In genomic region chr7:37342665-37343471, GRCh38 we compare ENCODE assay signal across 9 cellular contexts.
A peak's percentile ranks its signal among the peaks of the same experiment; 100 is the strongest.
DNase-seq lines count a peak whose midpoint lies in the region; ATAC-seq and TF ChIP-seq lines count a peak whose summit lies in the region.
"Had no signal": no experiment of that assay in that cellular context is flagged by ENCODE, and none has a peak within 500 bp of the region (broad histone marks: within the 10 kb centered on the region; RNA-seq: fewer than 3 reads in every experiment).

No MANE protein-coding gene starts in this region.

- peaks cover 0 to 24% (median 11%) of the 10 kb centered on the region in 3 donors for H3K36me3 Mint-ChIP-seq in naive thymus-derived CD8-positive, alpha-beta T cell
- H3K36me3 Mint-ChIP-seq in Calu3 (ENCODE audit: insufficient read depth, unreplicated experiment) = no peaks in the 10 kb centered on the region

- H3K4me3 Mint-ChIP-seq in naive thymus-derived CD8-positive, alpha-beta T cell = peak overlapping the region; percentile 84 to 97 (median 93)
- no peak overlapping the region for H3K4me3 Mint-ChIP-seq in Calu3 (ENCODE audit: low read depth, unreplicated experiment)
- H3K4me3 Mint-ChIP-seq: nephron had no signal

- no peaks in the 10 kb centered on the region for H3K9me3 Mint-ChIP-seq in naive thymus-derived CD8-positive, alpha-beta T cell
- H3K9me3 Mint-ChIP-seq in Calu3 (ENCODE audit: low read depth, unreplicated experiment) = peaks cover 6% of the 10 kb centered on the region
- H3K9me3 Mint-ChIP-seq: nephron had no signal

- BruUV-seq in Calu3 (replicated peaks; lab: Mats Ljungman, UMichigan) = no TSS peak

- no peaks in the 10 kb centered on the region for H3K36me3 ChIP-seq in upper lobe of right lung

- CTCF ChIA-PET in Calu3 (lab: Charles Lee) = no interaction called here

- intact Hi-C loops in upper lobe of right lung (cut with DNase I) = no loop called here
- intact Hi-C loops in Calu3 (cut with micrococcal nuclease; ENCODE audit: unreplicated experiment) = no loop called here

- peak overlapping the region; percentile 89 to 98 (median 96) for H3K27ac Mint-ChIP-seq in naive thymus-derived CD8-positive, alpha-beta T cell
- H3K27ac Mint-ChIP-seq in Calu3 (ENCODE audit: unreplicated experiment) = no peak overlapping the region
- H3K27ac Mint-ChIP-seq: nephron had no signal

- POLR2A ChIA-PET in naive thymus-derived CD8-positive, alpha-beta T cell (lab: Charles Lee) = interaction anchor here (1.0 to 2.6 kb wide), 6 partner anchors 9 to 105 kb away, joined by 3 to 12 read pairs (median 4); partner anchors contain the start of gene ELMO1

- peak; percentile 43 for ATAC-seq in HG02938 (IDR thresholded peaks at IDR 0.05; ENCODE audit: unreplicated experiment)
- ATAC-seq in naive thymus-derived CD8-positive, alpha-beta T cell = peak; percentile 87 to 94
- ATAC-seq in upper lobe of right lung = peak; percentile 89

- TF ChIP-seq CTCF in upper lobe of right lung (IDR thresholded peaks at IDR 0.05) = peak; percentile 18
- TF ChIP-seq CTCF in Calu3 (IDR thresholded peaks at IDR 0.05; ENCODE audit: unreplicated experiment) = no peak

- peak overlapping the region; percentile 67 for H3K27ac ChIP-seq in upper lobe of right lung

- DNase-seq in SIG-M5 (lab: John Stamatoyannopoulos, UW) (peak; percentile 62), upper lobe of right lung (peak; percentile 69), NCI-H187 treated with DMSO at 0.1 percent for 48 hours (lab: John Stamatoyannopoulos, UW) (no peak), Calu3 (no peak)
- DNase-seq in activated gamma-delta T cell treated with anti-CD3 and anti-CD28 coated beads, Interleukin-2, amount 50 U/mL, for 16 hours (ENCODE audit: low read depth) = peak; percentile 58
- DNase-seq in naive thymus-derived CD8-positive, alpha-beta T cell = peak; percentile 34 to 84 (median 66)

- peaks cover 24 to 72% (median 62%) of the 10 kb centered on the region in 4 donors for H3K4me1 Mint-ChIP-seq in naive thymus-derived CD8-positive, alpha-beta T cell
- H3K4me1 Mint-ChIP-seq in Calu3 (ENCODE audit: low read depth, unreplicated experiment) = no peaks in the 10 kb centered on the region

- H3K4me1 ChIP-seq in upper lobe of right lung = peaks cover 16% of the 10 kb centered on the region

- no peaks in the 10 kb centered on the region for H3K9me3 ChIP-seq in upper lobe of right lung

- H3K27me3 Mint-ChIP-seq in naive thymus-derived CD8-positive, alpha-beta T cell = no peaks in the 10 kb centered on the region
- H3K27me3 Mint-ChIP-seq in Calu3 (ENCODE audit: unreplicated experiment) = no peaks in the 10 kb centered on the region

- TF ChIP-seq POLR2A in GM18526 (IDR thresholded peaks at IDR 0.05; ENCODE audit: extremely low read depth, insufficient read length) = peak; percentile 60

- peak overlapping the region; percentile 34 for H3K4me3 ChIP-seq in upper lobe of right lung

- H3K27me3 ChIP-seq in upper lobe of right lung = no peaks in the 10 kb centered on the region

Comparison
In these comparisons a context has a peak if more than half of its experiments do, and no peak if none do; other contexts are left out.
1. DNase-seq: peak in SIG-M5 (single experiment), activated gamma-delta T cell treated with anti-CD3 and anti-CD28 coated beads, Interleukin-2, amount 50 U/mL, for 16 hours (single experiment), naive thymus-derived CD8-positive, alpha-beta T cell (10 of 10) and upper lobe of right lung (single experiment); none in NCI-H187 treated with DMSO at 0.1 percent for 48 hours (single experiment) and Calu3 (single experiment).
2. Peak in every context shown above with its lines, with median percentiles within 50 percentile points of each other: ATAC-seq.